In genomic region chr12:25585662-25586061, GRCh38 we compare ENCODE assay signal across 19 cellular contexts. TPM values are rescaled to one million over a fixed set of nuclear protein-coding genes. Genes with fewer than 3 reads are reported as not detected.
DNase-seq lines count a peak whose midpoint lies in the region; ATAC-seq, FAIRE-seq and TF ChIP-seq lines count a peak whose summit lies in the region.
"Had no signal": no experiment of that assay in that cellular context is flagged by ENCODE, and none has a peak within 500 bp of the region (broad histone marks: within the 10 kb centered on the region; RNA-seq: fewer than 3 reads in every experiment).

No MANE protein-coding gene starts in this region.

- peak overlapping the region; percentile 16 for H3K27ac ChIP-seq in cardiac muscle cell
- no peak overlapping the region for H3K27ac ChIP-seq in mesenchymal stem cell (ENCODE audit: low read length, poor library complexity, severe bottlenecking)
- H3K27ac ChIP-seq in testis = peak overlapping the region in 1 of 2 donors; percentile 5
- no peak overlapping the region for H3K27ac ChIP-seq in HepG2 (ENCODE audit: extremely low read length, insufficient read depth, low read length)
- H3K27ac ChIP-seq: 22Rv1, Peyer's patch had no signal

- H3K4ac ChIP-seq in mesenchymal stem cell (ENCODE audit: low read depth in 1 of 2, low read length in 2 of 2) = no peak overlapping the region

- no peak overlapping the region for H2BK5ac ChIP-seq in mesenchymal stem cell (ENCODE audit: low read depth, low read length, poor library complexity, severe bottlenecking)

- WGBS in mesenchymal stem cell = 91% methylated on average over 4 of the region's 5 CpGs
- WGBS in testis, 2 donors = 73 to 80% methylated on average over 5 of the region's 5 CpGs
- 12% methylated on average over 5 of the region's 5 CpGs for WGBS in HepG2 (ENCODE audit: low lambda C conversion rate)

- H3K9ac ChIP-seq in mesenchymal stem cell (ENCODE audit: low read length) = peak overlapping the region; percentile 31
- no peak overlapping the region for H3K9ac ChIP-seq in HepG2 (ENCODE audit: insufficient read depth, low read depth, low read length)

- no peak overlapping the region for H4K8ac ChIP-seq in mesenchymal stem cell (ENCODE audit: low read length)

- no peak overlapping the region for H2BK120ac ChIP-seq in mesenchymal stem cell (ENCODE audit: low read depth, low read length)

- TF ChIP-seq RAD21 in HepG2 (CRISPR knock-in tag; IDR thresholded peaks at IDR 0.05) = no peak

- no peak overlapping the region for H2BK12ac ChIP-seq in mesenchymal stem cell (ENCODE audit: low read length in 2 of 2)

- DNase-seq in cardiac muscle cell (ENCODE audit: low read depth in 1 of 2, low spot score in 1 of 2) = no peak
- DNase-seq in cardiac septum (ENCODE audit: low spot score) = no peak
- DNase-seq in epithelial cell of esophagus (ENCODE audit: low read depth) = peak; percentile 69
- DNase-seq in mesenchymal stem cell = no peak
- DNase-seq in DMS114 treated with DMSO at 0.1 percent for 48 hours (lab: John Stamatoyannopoulos, UW; ENCODE audit: unreplicated experiment) = no peak
- no peak for DNase-seq in testis
- no peak for DNase-seq in HepG2 (ENCODE audit: low spot score)
- DNase-seq in Kasumi-1 (lab: John Stamatoyannopoulos, UW) = no peak
- DNase-seq: BE2C; CD4-positive, alpha-beta T cell; DMS53; KG1; NCI-H1048; NCI-H146; NCI-H510A; Peyer's patch; SHP77 had no signal

- H3K27me3 ChIP-seq in cardiac muscle cell (no peaks in the 10 kb centered on the region), mesenchymal stem cell (ENCODE audit: control insufficient read depth in 1 of 2, insufficient read depth in 1 of 2, low read length in 2 of 2) (no peaks in the 10 kb centered on the region), testis (no peaks in the 10 kb centered on the region), HepG2 (ENCODE audit: control insufficient read depth in 1 of 2, insufficient read depth in 2 of 2, low read length in 2 of 2) (no peaks in the 10 kb centered on the region)
- H3K27me3 ChIP-seq: BE2C, Peyer's patch had no signal

- no peaks in the 10 kb centered on the region for H3K79me2 ChIP-seq in HepG2 (ENCODE audit: insufficient read depth, low read length)

- H2AFZ ChIP-seq in mesenchymal stem cell (ENCODE audit: low read depth, low read length) (no peak overlapping the region), HepG2 (ENCODE audit: low read length) (no peak overlapping the region)

- H3K4me1 ChIP-seq in cardiac muscle cell (ENCODE audit: low read depth) = peaks cover 6% of the 10 kb centered on the region
- H3K4me1 ChIP-seq in mesenchymal stem cell (ENCODE audit: control insufficient read depth, insufficient read depth, low read depth, low read length) = no peaks in the 10 kb centered on the region
- H3K4me1 ChIP-seq in testis = peaks cover 17% of the 10 kb centered on the region
- no peaks in the 10 kb centered on the region for H3K4me1 ChIP-seq in HepG2 (ENCODE audit: insufficient read depth, low read length)
- H3K4me1 ChIP-seq: HAP-1, Peyer's patch had no signal

- no peak for TF ChIP-seq EP300 in HepG2 (IDR thresholded peaks at IDR 0.05; ENCODE audit: low read depth in 2 of 2, low read length in 2 of 2)
- TF ChIP-seq EP300 in HepG2 (CRISPR knock-in tag; IDR thresholded peaks at IDR 0.05; ENCODE audit: borderline replicate concordance) = no peak

- H3K23ac ChIP-seq in mesenchymal stem cell (ENCODE audit: low read length in 2 of 2) = no peak overlapping the region

- no peak overlapping the region for H3K18ac ChIP-seq in mesenchymal stem cell (ENCODE audit: low read depth in 1 of 2, low read length in 2 of 2)

- in situ Hi-C loops in HepG2 (cut with HindIII; ENCODE audit: extremely low pct_ligation_motif_present, low pct_unique_long_range_greater_than_20kb) = no loop called here

- intact Hi-C loops in cardiac septum (cut with DNase I) = no loop called here
- intact Hi-C loops in testis (cut with DNase I; ENCODE audit: low total_unique reads) = no loop called here
- intact Hi-C loops in HepG2 (cut with micrococcal nuclease; ENCODE audit: unreplicated experiment) = no loop called here

- TF ChIP-seq POLR2A in testis (IDR thresholded peaks at IDR 0.05) (no peak), HepG2 (IDR thresholded peaks at IDR 0.05; ENCODE audit: insufficient read depth in 1 of 2, low read depth in 2 of 2, low read length in 2 of 2) (no peak)

- H3K36me3 ChIP-seq in cardiac muscle cell (no peaks in the 10 kb centered on the region), mesenchymal stem cell (ENCODE audit: control insufficient read depth in 1 of 2, insufficient read depth in 2 of 2, low read depth in 1 of 2, low read length in 2 of 2) (no peaks in the 10 kb centered on the region), testis (ENCODE audit: low read depth, missing control alignments) (no peaks in the 10 kb centered on the region), HepG2 (replicated peaks in 1 of 2; ENCODE audit: control insufficient read depth in 1 of 2, insufficient read depth in 2 of 2, low read length in 2 of 2) (no peaks in the 10 kb centered on the region)
- H3K36me3 ChIP-seq: BE2C, HAP-1, Peyer's patch had no signal

- no TSS peak for BruUV-seq in HepG2 (replicated peaks; lab: Mats Ljungman, UMichigan)

- no peak for ATAC-seq in HepG2

- H3K79me1 ChIP-seq in mesenchymal stem cell (replicated peaks; ENCODE audit: low read length, poor library complexity, severe bottlenecking) = no peaks in the 10 kb centered on the region

- no peaks in the 10 kb centered on the region for H3K9me3 ChIP-seq in cardiac muscle cell (ENCODE audit: low read depth)
- peaks cover 36% of the 10 kb centered on the region for H3K9me3 ChIP-seq in mesenchymal stem cell (ENCODE audit: control insufficient read depth, low read length)
- no peaks in the 10 kb centered on the region for H3K9me3 ChIP-seq in testis
- no peaks in the 10 kb centered on the region for H3K9me3 ChIP-seq in HepG2 (ENCODE audit: low read length)
- H3K9me3 ChIP-seq: Peyer's patch had no signal

- TF ChIP-seq CTCF in cardiac muscle cell (IDR thresholded peaks at IDR 0.05; ENCODE audit: low read depth, low read length) = no peak
- TF ChIP-seq CTCF in epithelial cell of esophagus (IDR thresholded peaks at IDR 0.05; ENCODE audit: insufficient read depth, low read depth, low read length, missing control alignments) = no peak
- TF ChIP-seq CTCF in testis (IDR thresholded peaks at IDR 0.05) = no peak
- no peak for TF ChIP-seq CTCF in HepG2 (CRISPR knock-in tag; IDR thresholded peaks at IDR 0.05)

- no peak overlapping the region for H3K14ac ChIP-seq in mesenchymal stem cell (ENCODE audit: low read length in 2 of 2)

- no peaks in the 10 kb centered on the region for H4K20me1 ChIP-seq in HepG2 (ENCODE audit: insufficient read depth, low read length)

- POLR2A ChIA-PET in HepG2 (lab: Yijun Ruan, JAX) = no interaction called here

- CTCF ChIA-PET in HepG2 (lab: Yijun Ruan, JAX; ENCODE audit: low intra/inter-chr PET ratio, low total read pairs) = no interaction called here

- H4K91ac ChIP-seq in mesenchymal stem cell (ENCODE audit: low read length) = no peak overlapping the region

- H3K4me3 ChIP-seq in cardiac muscle cell = no peak overlapping the region
- no peak overlapping the region for H3K4me3 ChIP-seq in epithelial cell of esophagus (ENCODE audit: low read length)
- H3K4me3 ChIP-seq in mesenchymal stem cell (ENCODE audit: insufficient read depth in 1 of 2, low read depth in 1 of 2, low read length in 2 of 2) = no peak overlapping the region
- H3K4me3 ChIP-seq in testis = no peak overlapping the region
- no peak overlapping the region for H3K4me3 ChIP-seq in HepG2 (replicated peaks in 1 of 3; ENCODE audit: insufficient read depth in 1 of 3, low read depth in 2 of 3, low read length in 3 of 3)
- H3K4me3 ChIP-seq: HAP-1, Peyer's patch had no signal

- H2AK5ac ChIP-seq in mesenchymal stem cell (ENCODE audit: low read length, severe bottlenecking) = no peak overlapping the region

- no peak for FAIRE-seq in HepG2 (lab: Jason Lieb, UNC)

- no peak overlapping the region for H3K4me2 ChIP-seq in mesenchymal stem cell (ENCODE audit: low read length, poor library complexity, severe bottlenecking)
- no peak overlapping the region for H3K4me2 ChIP-seq in HepG2 (ENCODE audit: low read depth, low read length)

- no peak overlapping the region for H2BK15ac ChIP-seq in mesenchymal stem cell (ENCODE audit: low read depth, poor library complexity, severe bottlenecking)

TF ChIP-seq in HepG2, 621 proteins besides CTCF, POLR2A, EP300 and RAD21 (continues in another document):
- no peak for TF ChIP-seq SMARCC2 (IDR thresholded peaks at IDR 0.05)

RNA-seq across cellular contexts. Expression of gene LMNTD1, which starts 32.6 kb away (rescaled TPM):
- total RNA-seq in cardiac muscle cell (not detected in 2 replicates), cardiac septum (0.51 TPM), testis (10 to 100 TPM; 10.8 to 18.7 TPM), HepG2 (2016; rRNA removed; fragmentation: Illumina TruSeq; extraction: Trizol) (not detected in 2 replicates)
- polyA plus RNA-seq in cardiac muscle cell (0.69 TPM in 1 of 2 replicates, not detected in the other), testis (ENCODE audit: insufficient read depth, low read depth, low replicate concordance) (22.9 TPM), HepG2 (2011; rRNA removed) (not detected in 2 replicates)
- not detected for polyA plus RNA-seq in mesenchymal stem cell (2013, experiment 1 of 2)
- not detected for polyA plus RNA-seq in mesenchymal stem cell (2013, experiment 2 of 2)
- total RNA-seq in HepG2 (2016; cell fraction: cytosol; rRNA removed; fragmentation: Illumina TruSeq; extraction: Trizol; ENCODE audit: low read depth) = not detected in 2 replicates
- not detected in 2 replicates for total RNA-seq in HepG2 (2016; cell fraction: insoluble cytoplasmic fraction; rRNA removed; fragmentation: Illumina TruSeq; extraction: Trizol)
- total RNA-seq in HepG2 (2016; cell fraction: membrane; rRNA removed; fragmentation: Illumina TruSeq; extraction: Trizol) = not detected in 2 replicates
- not detected in 2 replicates for total RNA-seq in HepG2 (2016; cell fraction: nucleus; rRNA removed; fragmentation: Illumina TruSeq; extraction: Trizol)
- not detected in 2 replicates for polyA plus RNA-seq in HepG2 (2011; cell fraction: cytosol; rRNA removed)
- not detected in 2 replicates for polyA plus RNA-seq in HepG2 (2011; cell fraction: nucleus; rRNA removed)
- polyA plus RNA-seq in HepG2 (2012) = not detected in 2 replicates
- polyA plus RNA-seq in HepG2 (2016; cell fraction: cytosol; fragmentation: Illumina TruSeq; extraction: Trizol; ENCODE audit: low read depth) = not detected in 2 replicates
- polyA plus RNA-seq in HepG2 (2016; cell fraction: insoluble cytoplasmic fraction; fragmentation: Illumina TruSeq; extraction: Trizol; ENCODE audit: low read depth) = not detected in 2 replicates
- not detected in 2 replicates for polyA plus RNA-seq in HepG2 (2016; cell fraction: membrane; fragmentation: Illumina TruSeq; extraction: Trizol; ENCODE audit: low read depth)
- not detected in 2 replicates for polyA plus RNA-seq in HepG2 (2016; cell fraction: nucleus; fragmentation: Illumina TruSeq; extraction: Trizol; ENCODE audit: insufficient read depth, low read depth)
- polyA minus RNA-seq in HepG2 (2011; rRNA and poly(A)+ RNA removed; ENCODE audit: low replicate concordance) = 1.1 TPM in 1 of 2 replicates, not detected in the other
- polyA minus RNA-seq in HepG2 (2011; cell fraction: cytosol; rRNA and poly(A)+ RNA removed) = not detected in 2 replicates
- polyA minus RNA-seq in HepG2 (2011; cell fraction: nucleus; rRNA and poly(A)+ RNA removed) = not detected in 2 replicates
- total RNA-seq: CD4-positive, alpha-beta T cell; Peyer's patch had no signal
